ENCODE assay signal across 29 cellular contexts in genomic region chr5:156559955-156560354, GRCh38.
"Had no signal": no experiment of that assay in that cellular context is flagged by ENCODE, and none has a peak within 500 bp of the region (broad histone marks: within the 10 kb centered on the region; RNA-seq: fewer than 3 reads in every experiment).

No MANE protein-coding gene starts in this region.

- H3K27me3 Mint-ChIP-seq: activated CD4-positive, alpha-beta memory T cell treated with anti-CD3 and anti-CD28 coated beads for 36 hours had no signal

- DNase-seq: activated CD4-positive, alpha-beta memory T cell treated with anti-CD3 and anti-CD28 coated beads for 36 hours; activated CD4-positive, alpha-beta T cell treated with anti-CD3 and anti-CD28 coated beads, Interleukin-2, amount 10 ng/mL, durations not matched to agents 7 days and 5 days; activated CD4-positive, CD25-positive, alpha-beta regulatory T cell; activated CD8-positive, alpha-beta memory T cell treated with anti-CD3 and anti-CD28 coated beads for 24 hours; activated effector memory CD4-positive, alpha-beta T cell treated with anti-CD3 and anti-CD28 coated beads, Interleukin-2, amount 50 U/mL, for 16 hours; activated naive CD4-positive, alpha-beta T cell treated with Interleukin-2 at 50 U/mL for 16 hours; activated naive CD8-positive, alpha-beta T cell treated with anti-CD3 and anti-CD28 coated beads, Interleukin-2, amount 50 U/mL, for 24 hours; activated T-cell treated with anti-CD3 and anti-CD28 coated beads, Interleukin-2, amount 50 U/mL, for 4 hours; amygdala; Karpas-422; NCI-H1048; NCI-H1694; NCI-H2029; NCI-H2107; NCI-H345; NCI-H510A; NCI-H526 treated with DMSO at 0.1 percent for 48 hours; NK-92 treated with Interleukin-12 subunit alpha and Interleukin-12 subunit beta, amount 100 ng/mL, for 24 hours; OCI-M1; RPMI8226; T-cell; T-helper 2 cell; T1000 had no signal

- H3K27ac Mint-ChIP-seq: activated CD4-positive, alpha-beta memory T cell treated with anti-CD3 and anti-CD28 coated beads for 36 hours; activated CD4-positive, alpha-beta T cell treated with anti-CD3 and anti-CD28 coated beads, Interleukin-2, amount 10 ng/mL, durations not matched to agents 7 days and 5 days; activated naive CD4-positive, alpha-beta T cell treated with anti-CD3 and anti-CD28 coated beads, Interleukin-2, amount 50 U/mL, for 72 hours; activated naive CD8-positive, alpha-beta T cell treated with anti-CD3 and anti-CD28 coated beads, Interleukin-2, amount 50 U/mL, for 24 hours; T-cell had no signal

- H3K9me3 Mint-ChIP-seq: activated CD4-positive, alpha-beta memory T cell treated with anti-CD3 and anti-CD28 coated beads for 36 hours; activated CD4-positive, alpha-beta T cell treated with anti-CD3 and anti-CD28 coated beads, Interleukin-2, amount 10 ng/mL, durations not matched to agents 7 days and 5 days; activated naive CD4-positive, alpha-beta T cell treated with anti-CD3 and anti-CD28 coated beads, Interleukin-2, amount 50 U/mL, for 72 hours; activated naive CD8-positive, alpha-beta T cell treated with anti-CD3 and anti-CD28 coated beads, Interleukin-2, amount 50 U/mL, for 24 hours; activated T-cell treated with anti-CD3 and anti-CD28 coated beads, Interleukin-2, amount 50 U/mL, for 4 hours; central memory CD8-positive, alpha-beta T cell; T-cell had no signal

- H3K4me3 ChIP-seq: SK-N-MC had no signal

- H3K36me3 Mint-ChIP-seq: activated CD4-positive, alpha-beta memory T cell treated with anti-CD3 and anti-CD28 coated beads for 36 hours; activated naive CD4-positive, alpha-beta T cell treated with anti-CD3 and anti-CD28 coated beads, Interleukin-2, amount 50 U/mL, for 72 hours; T-cell had no signal

- H3K4me1 Mint-ChIP-seq: activated CD4-positive, alpha-beta T cell treated with anti-CD3 and anti-CD28 coated beads, Interleukin-2, amount 10 ng/mL, durations not matched to agents 7 days and 5 days; activated naive CD8-positive, alpha-beta T cell treated with anti-CD3 and anti-CD28 coated beads, Interleukin-2, amount 50 U/mL, for 24 hours; central memory CD8-positive, alpha-beta T cell; T-cell had no signal

- H3K27ac ChIP-seq: SK-N-MC had no signal

- ATAC-seq: activated naive CD4-positive, alpha-beta T cell treated with anti-CD3 and anti-CD28 coated beads, Interleukin-2, amount 50 U/mL, for 72 hours; activated naive CD8-positive, alpha-beta T cell treated with anti-CD3 and anti-CD28 coated beads, Interleukin-2, amount 50 U/mL, for 24 hours; activated T-cell treated with anti-CD3 and anti-CD28 coated beads, Interleukin-2, amount 50 U/mL, for 4 hours; Panc1; Right ventricle myocardium inferior; T-cell had no signal

- H3K4me3 Mint-ChIP-seq: activated CD4-positive, alpha-beta memory T cell treated with anti-CD3 and anti-CD28 coated beads for 36 hours; activated CD4-positive, alpha-beta T cell treated with anti-CD3 and anti-CD28 coated beads, Interleukin-2, amount 10 ng/mL, durations not matched to agents 7 days and 5 days; activated naive CD8-positive, alpha-beta T cell treated with anti-CD3 and anti-CD28 coated beads, Interleukin-2, amount 50 U/mL, for 24 hours; activated T-cell treated with anti-CD3 and anti-CD28 coated beads, Interleukin-2, amount 50 U/mL, for 4 hours; brain; central memory CD8-positive, alpha-beta T cell; T-cell had no signal
